Comparison of ENCODE assay signal across 2 cellular contexts in the genomic region with DNA sequence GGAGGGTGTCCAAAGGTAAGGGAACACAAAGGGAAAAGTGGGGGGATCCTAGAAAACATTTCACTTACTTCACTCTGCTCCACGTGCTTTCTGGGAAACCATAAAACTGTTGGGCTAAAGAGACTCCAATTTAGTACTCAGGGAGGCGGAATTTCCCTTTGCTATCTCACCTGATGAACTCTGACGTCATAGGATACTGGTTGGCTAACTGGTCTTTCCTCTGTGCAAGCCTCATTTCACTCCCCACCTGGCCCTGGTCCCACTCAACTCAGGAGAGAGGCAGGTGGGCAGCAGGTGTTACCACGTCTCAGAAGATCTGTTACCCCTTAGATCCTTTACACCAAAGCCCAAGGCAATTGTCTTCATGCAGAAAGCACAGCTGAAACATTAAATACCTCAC.
TF ChIP-seq lines count a peak whose summit lies in the region.

No MANE protein-coding gene starts in this region.

TF ChIP-seq in K562, 482 proteins besides CTCF, POLR2A, EP300 and RAD21 (continues in another document):
- TF ChIP-seq NBN (IDR thresholded peaks at IDR 0.05; ENCODE audit: low read depth) = no peak
- TF ChIP-seq, protein P1, sequence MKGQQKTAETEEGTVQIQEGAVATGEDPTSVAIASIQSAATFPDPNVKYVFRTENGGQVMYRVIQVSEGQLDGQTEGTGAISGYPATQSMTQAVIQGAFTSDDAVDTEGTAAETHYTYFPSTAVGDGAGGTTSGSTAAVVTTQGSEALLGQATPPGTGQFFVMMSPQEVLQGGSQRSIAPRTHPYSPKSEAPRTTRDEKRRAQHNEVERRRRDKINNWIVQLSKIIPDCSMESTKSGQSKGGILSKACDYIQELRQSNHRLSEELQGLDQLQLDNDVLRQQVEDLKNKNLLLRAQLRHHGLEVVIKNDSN (CRISPR knock-in tag; IDR thresholded peaks at IDR 0.05) = no peak
- no peak for TF ChIP-seq IRF2 (CRISPR knock-in tag; IDR thresholded peaks at IDR 0.05)
- TF ChIP-seq ZNF217 (CRISPR knock-in tag; IDR thresholded peaks at IDR 0.05) = no peak
- no peak for TF ChIP-seq ZNF124 (CRISPR knock-in tag; IDR thresholded peaks at IDR 0.05)
- TF ChIP-seq CREM (IDR thresholded peaks at IDR 0.05; ENCODE audit: low read depth) = peak; percentile 52
- no peak for TF ChIP-seq ARHGAP35 (IDR thresholded peaks at IDR 0.05; ENCODE audit: partially characterized antibody)
- TF ChIP-seq, protein P2, sequence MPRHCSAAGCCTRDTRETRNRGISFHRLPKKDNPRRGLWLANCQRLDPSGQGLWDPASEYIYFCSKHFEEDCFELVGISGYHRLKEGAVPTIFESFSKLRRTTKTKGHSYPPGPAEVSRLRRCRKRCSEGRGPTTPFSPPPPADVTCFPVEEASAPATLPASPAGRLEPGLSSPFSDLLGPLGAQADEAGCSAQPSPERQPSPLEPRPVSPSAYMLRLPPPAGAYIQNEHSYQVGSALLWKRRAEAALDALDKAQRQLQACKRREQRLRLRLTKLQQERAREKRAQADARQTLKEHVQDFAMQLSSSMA (CRISPR knock-in tag; IDR thresholded peaks at IDR 0.05) = no peak
- no peak for TF ChIP-seq SIN3A (IDR thresholded peaks at IDR 0.05; ENCODE audit: borderline replicate concordance in 2 of 2, control insufficient read depth in 1 of 2, low read depth in 2 of 2, low read length in 2 of 2)
- TF ChIP-seq, protein P3, sequence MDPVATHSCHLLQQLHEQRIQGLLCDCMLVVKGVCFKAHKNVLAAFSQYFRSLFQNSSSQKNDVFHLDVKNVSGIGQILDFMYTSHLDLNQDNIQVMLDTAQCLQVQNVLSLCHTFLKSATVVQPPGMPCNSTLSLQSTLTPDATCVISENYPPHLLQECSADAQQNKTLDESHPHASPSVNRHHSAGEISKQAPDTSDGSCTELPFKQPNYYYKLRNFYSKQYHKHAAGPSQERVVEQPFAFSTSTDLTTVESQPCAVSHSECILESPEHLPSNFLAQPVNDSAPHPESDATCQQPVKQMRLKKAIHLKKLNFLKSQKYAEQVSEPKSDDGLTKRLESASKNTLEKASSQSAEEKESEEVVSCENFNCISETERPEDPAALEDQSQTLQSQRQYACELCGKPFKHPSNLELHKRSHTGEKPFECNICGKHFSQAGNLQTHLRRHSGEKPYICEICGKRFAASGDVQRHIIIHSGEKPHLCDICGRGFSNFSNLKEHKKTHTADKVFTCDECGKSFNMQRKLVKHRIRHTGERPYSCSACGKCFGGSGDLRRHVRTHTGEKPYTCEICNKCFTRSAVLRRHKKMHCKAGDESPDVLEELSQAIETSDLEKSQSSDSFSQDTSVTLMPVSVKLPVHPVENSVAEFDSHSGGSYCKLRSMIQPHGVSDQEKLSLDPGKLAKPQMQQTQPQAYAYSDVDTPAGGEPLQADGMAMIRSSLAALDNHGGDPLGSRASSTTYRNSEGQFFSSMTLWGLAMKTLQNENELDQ (CRISPR knock-in tag; IDR thresholded peaks at IDR 0.05; ENCODE audit: borderline replicate concordance) = no peak
- TF ChIP-seq ZKSCAN1 (IDR thresholded peaks at IDR 0.05; ENCODE audit: low read depth, low read length) = no peak
- no peak for TF ChIP-seq ZNF197 (CRISPR knock-in tag; IDR thresholded peaks at IDR 0.05; ENCODE audit: low read depth)
- TF ChIP-seq, protein P4, sequence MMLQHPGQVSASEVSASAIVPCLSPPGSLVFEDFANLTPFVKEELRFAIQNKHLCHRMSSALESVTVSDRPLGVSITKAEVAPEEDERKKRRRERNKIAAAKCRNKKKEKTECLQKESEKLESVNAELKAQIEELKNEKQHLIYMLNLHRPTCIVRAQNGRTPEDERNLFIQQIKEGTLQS (IDR thresholded peaks at IDR 0.05) = peak; percentile 37; the same call in 1 of the 2 replicates
- TF ChIP-seq, protein P4 (CRISPR knock-in tag; conservative IDR thresholded peaks at IDR 0.05) = no peak
- peak; percentile 77; the same call in 1 of the 2 replicates for TF ChIP-seq ATF7 (IDR thresholded peaks at IDR 0.05)
- TF ChIP-seq, protein P5, sequence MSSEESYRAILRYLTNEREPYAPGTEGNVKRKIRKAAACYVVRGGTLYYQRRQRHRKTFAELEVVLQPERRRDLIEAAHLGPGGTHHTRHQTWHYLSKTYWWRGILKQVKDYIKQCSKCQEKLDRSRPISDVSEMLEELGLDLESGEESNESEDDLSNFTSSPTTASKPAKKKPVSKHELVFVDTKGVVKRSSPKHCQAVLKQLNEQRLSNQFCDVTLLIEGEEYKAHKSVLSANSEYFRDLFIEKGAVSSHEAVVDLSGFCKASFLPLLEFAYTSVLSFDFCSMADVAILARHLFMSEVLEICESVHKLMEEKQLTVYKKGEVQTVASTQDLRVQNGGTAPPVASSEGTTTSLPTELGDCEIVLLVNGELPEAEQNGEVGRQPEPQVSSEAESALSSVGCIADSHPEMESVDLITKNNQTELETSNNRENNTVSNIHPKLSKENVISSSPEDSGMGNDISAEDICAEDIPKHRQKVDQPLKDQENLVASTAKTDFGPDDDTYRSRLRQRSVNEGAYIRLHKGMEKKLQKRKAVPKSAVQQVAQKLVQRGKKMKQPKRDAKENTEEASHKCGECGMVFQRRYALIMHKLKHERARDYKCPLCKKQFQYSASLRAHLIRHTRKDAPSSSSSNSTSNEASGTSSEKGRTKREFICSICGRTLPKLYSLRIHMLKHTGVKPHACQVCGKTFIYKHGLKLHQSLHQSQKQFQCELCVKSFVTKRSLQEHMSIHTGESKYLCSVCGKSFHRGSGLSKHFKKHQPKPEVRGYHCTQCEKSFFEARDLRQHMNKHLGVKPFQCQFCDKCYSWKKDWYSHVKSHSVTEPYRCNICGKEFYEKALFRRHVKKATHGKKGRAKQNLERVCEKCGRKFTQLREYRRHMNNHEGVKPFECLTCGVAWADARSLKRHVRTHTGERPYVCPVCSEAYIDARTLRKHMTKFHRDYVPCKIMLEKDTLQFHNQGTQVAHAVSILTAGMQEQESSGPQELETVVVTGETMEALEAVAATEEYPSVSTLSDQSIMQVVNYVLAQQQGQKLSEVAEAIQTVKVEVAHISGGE (CRISPR knock-in tag; IDR thresholded peaks at IDR 0.05) = no peak
- no peak for TF ChIP-seq PTRF (tag; IDR thresholded peaks at IDR 0.05)
- no peak for TF ChIP-seq HSF4 (CRISPR knock-in tag; IDR thresholded peaks at IDR 0.05; ENCODE audit: borderline replicate concordance)

TF ChIP-seq in SK-N-SH, 30 proteins besides CTCF, POLR2A, EP300 and RAD21:
- no peak for TF ChIP-seq ELF1 (IDR thresholded peaks at IDR 0.05)
- no peak for TF ChIP-seq GATA2 (CRISPR knock-in tag; IDR thresholded peaks at IDR 0.05)
- no peak for TF ChIP-seq EZH2phosphoT487 (IDR thresholded peaks at IDR 0.05; ENCODE audit: borderline replicate concordance, low read depth)
- TF ChIP-seq CHD2 (IDR thresholded peaks at IDR 0.05; ENCODE audit: low read length, partially characterized antibody) = no peak
- no peak for TF ChIP-seq JUND (IDR thresholded peaks at IDR 0.05)
- TF ChIP-seq RXRA (IDR thresholded peaks at IDR 0.05; ENCODE audit: borderline replicate concordance, low read depth) = no peak
- no peak for TF ChIP-seq TCF12 (IDR thresholded peaks at IDR 0.05)
- TF ChIP-seq MEF2A (IDR thresholded peaks at IDR 0.05; ENCODE audit: borderline replicate concordance, low read depth) = no peak
- TF ChIP-seq, protein P6, sequence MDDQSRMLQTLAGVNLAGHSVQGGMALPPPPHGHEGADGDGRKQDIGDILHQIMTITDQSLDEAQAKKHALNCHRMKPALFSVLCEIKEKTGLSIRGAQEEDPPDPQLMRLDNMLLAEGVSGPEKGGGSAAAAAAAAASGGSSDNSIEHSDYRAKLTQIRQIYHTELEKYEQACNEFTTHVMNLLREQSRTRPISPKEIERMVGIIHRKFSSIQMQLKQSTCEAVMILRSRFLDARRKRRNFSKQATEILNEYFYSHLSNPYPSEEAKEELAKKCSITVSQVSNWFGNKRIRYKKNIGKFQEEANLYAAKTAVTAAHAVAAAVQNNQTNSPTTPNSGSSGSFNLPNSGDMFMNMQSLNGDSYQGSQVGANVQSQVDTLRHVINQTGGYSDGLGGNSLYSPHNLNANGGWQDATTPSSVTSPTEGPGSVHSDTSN (IDR thresholded peaks at IDR 0.05) = no peak
- no peak for TF ChIP-seq FOSL2 (IDR thresholded peaks at IDR 0.05; ENCODE audit: borderline replicate concordance, low read depth)
- TF ChIP-seq, protein P7, sequence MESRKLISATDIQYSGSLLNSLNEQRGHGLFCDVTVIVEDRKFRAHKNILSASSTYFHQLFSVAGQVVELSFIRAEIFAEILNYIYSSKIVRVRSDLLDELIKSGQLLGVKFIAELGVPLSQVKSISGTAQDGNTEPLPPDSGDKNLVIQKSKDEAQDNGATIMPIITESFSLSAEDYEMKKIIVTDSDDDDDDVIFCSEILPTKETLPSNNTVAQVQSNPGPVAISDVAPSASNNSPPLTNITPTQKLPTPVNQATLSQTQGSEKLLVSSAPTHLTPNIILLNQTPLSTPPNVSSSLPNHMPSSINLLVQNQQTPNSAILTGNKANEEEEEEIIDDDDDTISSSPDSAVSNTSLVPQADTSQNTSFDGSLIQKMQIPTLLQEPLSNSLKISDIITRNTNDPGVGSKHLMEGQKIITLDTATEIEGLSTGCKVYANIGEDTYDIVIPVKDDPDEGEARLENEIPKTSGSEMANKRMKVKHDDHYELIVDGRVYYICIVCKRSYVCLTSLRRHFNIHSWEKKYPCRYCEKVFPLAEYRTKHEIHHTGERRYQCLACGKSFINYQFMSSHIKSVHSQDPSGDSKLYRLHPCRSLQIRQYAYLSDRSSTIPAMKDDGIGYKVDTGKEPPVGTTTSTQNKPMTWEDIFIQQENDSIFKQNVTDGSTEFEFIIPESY (IDR thresholded peaks at IDR 0.05; ENCODE audit: borderline replicate concordance, low read depth) = no peak
- TF ChIP-seq TEAD4 (IDR thresholded peaks at IDR 0.05; ENCODE audit: borderline replicate concordance, insufficient read depth) = no peak
- no peak for TF ChIP-seq SIN3A (IDR thresholded peaks at IDR 0.05; ENCODE audit: borderline replicate concordance, low read depth, low read length)
- TF ChIP-seq, protein P8, sequence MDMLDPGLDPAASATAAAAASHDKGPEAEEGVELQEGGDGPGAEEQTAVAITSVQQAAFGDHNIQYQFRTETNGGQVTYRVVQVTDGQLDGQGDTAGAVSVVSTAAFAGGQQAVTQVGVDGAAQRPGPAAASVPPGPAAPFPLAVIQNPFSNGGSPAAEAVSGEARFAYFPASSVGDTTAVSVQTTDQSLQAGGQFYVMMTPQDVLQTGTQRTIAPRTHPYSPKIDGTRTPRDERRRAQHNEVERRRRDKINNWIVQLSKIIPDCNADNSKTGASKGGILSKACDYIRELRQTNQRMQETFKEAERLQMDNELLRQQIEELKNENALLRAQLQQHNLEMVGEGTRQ (IDR thresholded peaks at IDR 0.05; ENCODE audit: borderline replicate concordance, low read depth, low read length) = no peak
- TF ChIP-seq GABPA (IDR thresholded peaks at IDR 0.05; ENCODE audit: low read depth) = no peak
- TF ChIP-seq NRF1 (IDR thresholded peaks at IDR 0.05; ENCODE audit: low read depth, low read length) = no peak
- TF ChIP-seq, protein P9, sequence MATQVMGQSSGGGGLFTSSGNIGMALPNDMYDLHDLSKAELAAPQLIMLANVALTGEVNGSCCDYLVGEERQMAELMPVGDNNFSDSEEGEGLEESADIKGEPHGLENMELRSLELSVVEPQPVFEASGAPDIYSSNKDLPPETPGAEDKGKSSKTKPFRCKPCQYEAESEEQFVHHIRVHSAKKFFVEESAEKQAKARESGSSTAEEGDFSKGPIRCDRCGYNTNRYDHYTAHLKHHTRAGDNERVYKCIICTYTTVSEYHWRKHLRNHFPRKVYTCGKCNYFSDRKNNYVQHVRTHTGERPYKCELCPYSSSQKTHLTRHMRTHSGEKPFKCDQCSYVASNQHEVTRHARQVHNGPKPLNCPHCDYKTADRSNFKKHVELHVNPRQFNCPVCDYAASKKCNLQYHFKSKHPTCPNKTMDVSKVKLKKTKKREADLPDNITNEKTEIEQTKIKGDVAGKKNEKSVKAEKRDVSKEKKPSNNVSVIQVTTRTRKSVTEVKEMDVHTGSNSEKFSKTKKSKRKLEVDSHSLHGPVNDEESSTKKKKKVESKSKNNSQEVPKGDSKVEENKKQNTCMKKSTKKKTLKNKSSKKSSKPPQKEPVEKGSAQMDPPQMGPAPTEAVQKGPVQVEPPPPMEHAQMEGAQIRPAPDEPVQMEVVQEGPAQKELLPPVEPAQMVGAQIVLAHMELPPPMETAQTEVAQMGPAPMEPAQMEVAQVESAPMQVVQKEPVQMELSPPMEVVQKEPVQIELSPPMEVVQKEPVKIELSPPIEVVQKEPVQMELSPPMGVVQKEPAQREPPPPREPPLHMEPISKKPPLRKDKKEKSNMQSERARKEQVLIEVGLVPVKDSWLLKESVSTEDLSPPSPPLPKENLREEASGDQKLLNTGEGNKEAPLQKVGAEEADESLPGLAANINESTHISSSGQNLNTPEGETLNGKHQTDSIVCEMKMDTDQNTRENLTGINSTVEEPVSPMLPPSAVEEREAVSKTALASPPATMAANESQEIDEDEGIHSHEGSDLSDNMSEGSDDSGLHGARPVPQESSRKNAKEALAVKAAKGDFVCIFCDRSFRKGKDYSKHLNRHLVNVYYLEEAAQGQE (IDR thresholded peaks at IDR 0.05; ENCODE audit: low read depth, low read length) = no peak
- TF ChIP-seq SMC3 (IDR thresholded peaks at IDR 0.05; ENCODE audit: low read depth, low read length) = no peak
- TF ChIP-seq NFIC (IDR thresholded peaks at IDR 0.05; ENCODE audit: borderline replicate concordance) = no peak
- no peak for TF ChIP-seq YY1 (IDR thresholded peaks at IDR 0.05; ENCODE audit: low read depth)
